Comparison of ENCODE assay signal across 15 cellular contexts in genomic region chr5:18333841-18334240, GRCh38.
"Had no signal": no experiment of that assay in that cellular context is flagged by ENCODE, and none has a peak within 500 bp of the region (broad histone marks: within the 10 kb centered on the region; RNA-seq: fewer than 3 reads in every experiment).

No MANE protein-coding gene starts in this region.

- H3K36me3 ChIP-seq: colonic mucosa, gastroesophageal sphincter, right lobe of liver had no signal

- H3K36me3 Mint-ChIP-seq: naive B cell had no signal

- H3K9ac ChIP-seq: parathyroid adenoma had no signal

- H3K4me3 Mint-ChIP-seq: naive B cell, nephron had no signal

- H3K27me3 ChIP-seq: colonic mucosa, gastroesophageal sphincter, right lobe of liver had no signal

- H2AFZ ChIP-seq: parathyroid adenoma had no signal

- H3K27ac Mint-ChIP-seq: nephron had no signal

- FAIRE-seq: endothelial cell of umbilical vein, keratinocyte had no signal

- H3K4me1 Mint-ChIP-seq: naive B cell had no signal

- H3K9me3 Mint-ChIP-seq: nephron had no signal

- ATAC-seq: gastroesophageal sphincter, psoas muscle, right lobe of liver had no signal

- H3K27ac ChIP-seq: colonic mucosa, gastroesophageal sphincter, parathyroid adenoma, psoas muscle, right lobe of liver had no signal

- H3K4me3 ChIP-seq: colonic mucosa, gastroesophageal sphincter, psoas muscle, right lobe of liver had no signal

- DNase-seq: colonic mucosa; dermis blood vessel endothelial cell; glutamatergic neuron; mesendoderm; naive B cell; psoas muscle; retina; right lobe of liver; stimulated activated CD4-positive, alpha-beta T cell treated with anti-CD3 and anti-CD28 coated beads, Interleukin-12 subunit alpha, Interleukin-12 subunit beta, amount 100 ng/mL, for 4 hours; stimulated activated naive CD4-positive, alpha-beta T cell treated with Interleukin-2 at 50 U/mL for 16 hours had no signal

- H3K79me2 ChIP-seq: parathyroid adenoma had no signal

- H3K9me3 ChIP-seq: colonic mucosa, gastroesophageal sphincter, psoas muscle, right lobe of liver had no signal

- H3K4me1 ChIP-seq: colonic mucosa, gastroesophageal sphincter, parathyroid adenoma, psoas muscle, right lobe of liver had no signal
